Comparison of ENCODE assay signal across 1 cellular context in genomic region chr12:45268672-45269406, GRCh38.
A peak's percentile ranks its signal among the peaks of the same experiment; 100 is the strongest.
TF ChIP-seq lines count a peak whose summit lies in the region.

No MANE protein-coding gene starts in this region.

TF ChIP-seq in SK-N-SH treated with all-trans-retinoic acid at 6 μM for 48 hours, 23 proteins besides CTCF, POLR2A, EP300 and RAD21 (continued from another document):
- TF ChIP-seq, protein P1, sequence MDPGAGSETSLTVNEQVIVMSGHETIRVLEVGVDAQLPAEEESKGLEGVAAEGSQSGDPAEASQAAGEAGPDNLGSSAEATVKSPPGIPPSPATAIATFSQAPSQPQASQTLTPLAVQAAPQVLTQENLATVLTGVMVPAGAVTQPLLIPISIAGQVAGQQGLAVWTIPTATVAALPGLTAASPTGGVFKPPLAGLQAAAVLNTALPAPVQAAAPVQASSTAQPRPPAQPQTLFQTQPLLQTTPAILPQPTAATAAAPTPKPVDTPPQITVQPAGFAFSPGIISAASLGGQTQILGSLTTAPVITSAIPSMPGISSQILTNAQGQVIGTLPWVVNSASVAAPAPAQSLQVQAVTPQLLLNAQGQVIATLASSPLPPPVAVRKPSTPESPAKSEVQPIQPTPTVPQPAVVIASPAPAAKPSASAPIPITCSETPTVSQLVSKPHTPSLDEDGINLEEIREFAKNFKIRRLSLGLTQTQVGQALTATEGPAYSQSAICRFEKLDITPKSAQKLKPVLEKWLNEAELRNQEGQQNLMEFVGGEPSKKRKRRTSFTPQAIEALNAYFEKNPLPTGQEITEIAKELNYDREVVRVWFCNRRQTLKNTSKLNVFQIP (CRISPR knock-in tag; IDR thresholded peaks at IDR 0.05; ENCODE audit: borderline replicate concordance, low read depth) = 0 out of 2 replicates have a peak, but pooled peaks have one; percentile 22
- TF ChIP-seq, protein P2, sequence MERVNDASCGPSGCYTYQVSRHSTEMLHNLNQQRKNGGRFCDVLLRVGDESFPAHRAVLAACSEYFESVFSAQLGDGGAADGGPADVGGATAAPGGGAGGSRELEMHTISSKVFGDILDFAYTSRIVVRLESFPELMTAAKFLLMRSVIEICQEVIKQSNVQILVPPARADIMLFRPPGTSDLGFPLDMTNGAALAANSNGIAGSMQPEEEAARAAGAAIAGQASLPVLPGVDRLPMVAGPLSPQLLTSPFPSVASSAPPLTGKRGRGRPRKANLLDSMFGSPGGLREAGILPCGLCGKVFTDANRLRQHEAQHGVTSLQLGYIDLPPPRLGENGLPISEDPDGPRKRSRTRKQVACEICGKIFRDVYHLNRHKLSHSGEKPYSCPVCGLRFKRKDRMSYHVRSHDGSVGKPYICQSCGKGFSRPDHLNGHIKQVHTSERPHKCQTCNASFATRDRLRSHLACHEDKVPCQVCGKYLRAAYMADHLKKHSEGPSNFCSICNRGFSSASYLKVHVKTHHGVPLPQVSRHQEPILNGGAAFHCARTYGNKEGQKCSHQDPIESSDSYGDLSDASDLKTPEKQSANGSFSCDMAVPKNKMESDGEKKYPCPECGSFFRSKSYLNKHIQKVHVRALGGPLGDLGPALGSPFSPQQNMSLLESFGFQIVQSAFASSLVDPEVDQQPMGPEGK (CRISPR knock-in tag; IDR thresholded peaks at IDR 0.05; ENCODE audit: borderline replicate concordance) = peak; percentile 74; the same call in 1 of the 2 replicates
